In genomic region chr22:38694049-38694448, GRCh38 we compare ENCODE assay signal across 21 cellular contexts. TPM values are rescaled to one million over a fixed set of nuclear protein-coding genes. Genes with fewer than 3 reads are reported as not detected.
A peak's percentile ranks its signal among the peaks of the same experiment; 100 is the strongest.
DNase-seq lines count a peak whose midpoint lies in the region; ATAC-seq and TF ChIP-seq lines count a peak whose summit lies in the region.
"Had no signal": no experiment of that assay in that cellular context is flagged by ENCODE, and none has a peak within 500 bp of the region (broad histone marks: within the 10 kb centered on the region; RNA-seq: fewer than 3 reads in every experiment).

No MANE protein-coding gene starts in this region.

- H3K27me3 ChIP-seq in GM23248 (replicated peaks; ENCODE audit: insufficient read depth) = no peaks in the 10 kb centered on the region
- no peaks in the 10 kb centered on the region for H3K27me3 ChIP-seq in stomach
- H3K27me3 ChIP-seq: spleen had no signal

- DNase-seq in GM23248 = peak; percentile 4
- DNase-seq in T-helper 17 cell = no peak
- no peak for DNase-seq in epithelial cell of prostate (ENCODE audit: low read depth, low spot score)
- no peak for DNase-seq in stomach
- no peak for DNase-seq in iPS-NIHi7 (ENCODE audit: extremely low spot score)
- no peak for DNase-seq in KG1 (lab: John Stamatoyannopoulos, UW)
- no peak for DNase-seq in NCI-H2227 (lab: John Stamatoyannopoulos, UW; ENCODE audit: unreplicated experiment)
- DNase-seq: activated CD8-positive, alpha-beta T cell treated with anti-CD3 and anti-CD28 coated beads for 36 hours; activated T-cell treated with anti-CD3 and anti-CD28 coated beads, Interleukin-2, amount 50 U/mL, for 48 hours; CD4-positive, alpha-beta T cell; endodermal cell; GOT3; Karpas-422; left ventricle myocardium inferior; NCI-H1092; NCI-H2029; NCI-H510A treated with DMSO at 0.1 percent for 48 hours; SK-N-SH; spleen had no signal

- no peaks in the 10 kb centered on the region for H3K27me3 Mint-ChIP-seq in T-helper 17 cell
- H3K27me3 Mint-ChIP-seq: activated CD8-positive, alpha-beta T cell treated with anti-CD3 and anti-CD28 coated beads for 36 hours; CD4-positive, alpha-beta T cell had no signal

- in situ Hi-C loops in GM23248 (cut with MboI) = no loop called here

- 82 to 85% methylated on average over 2 of the region's 2 CpGs for WGBS in GM23248 (ENCODE audit: low coverage in 1 of 2, low lambda C conversion rate in 2 of 2, missing lambda C conversion rate in 2 of 2), 2 experiments
- WGBS in stomach, 5 donors = 72 to 87% (median 82%) methylated on average over 2 of the region's 2 CpGs

- TF ChIP-seq EP300 in stomach (IDR thresholded peaks at IDR 0.05) = no peak

- peaks cover 36% of the 10 kb centered on the region for H3K4me1 ChIP-seq in GM23248 (ENCODE audit: insufficient read depth)
- H3K4me1 ChIP-seq in stomach = peaks cover 37 to 64% (median 55%) of the 10 kb centered on the region in 4 donors

- H3F3A ChIP-seq in GM23248 (ENCODE audit: insufficient read depth) = peaks cover 36% of the 10 kb centered on the region

- H2AFZ ChIP-seq in GM23248 = no peak overlapping the region

- H3K4me3 ChIP-seq in GM23248 = no peak overlapping the region
- no peak overlapping the region for H3K4me3 ChIP-seq in stomach
- H3K4me3 ChIP-seq: left ventricle myocardium inferior, spleen had no signal

- peaks cover 39% of the 10 kb centered on the region for H3K4me1 Mint-ChIP-seq in T-helper 17 cell

- no peaks in the 10 kb centered on the region for H3K9me2 ChIP-seq in GM23248 (ENCODE audit: insufficient read depth)
- H3K9me2 ChIP-seq: SK-N-SH had no signal

- intact Hi-C loops in stomach (cut with DNase I; ENCODE audit: low total_unique reads) = no loop called here

- H3K27ac ChIP-seq in GM23248 (no peak overlapping the region), epithelial cell of prostate (peak overlapping the region; percentile 91), stomach (peak overlapping the region in 3 of 5 donors; percentile 46 to 99 (median 96))
- H3K27ac ChIP-seq: left ventricle myocardium inferior, RWPE1 had no signal

- H3K27ac Mint-ChIP-seq in T-helper 17 cell = peak overlapping the region; percentile 80
- H3K27ac Mint-ChIP-seq: endodermal cell had no signal

- H3K9ac ChIP-seq in GM23248 = no peak overlapping the region
- H3K9ac ChIP-seq: SK-N-SH had no signal

- H3K4me3 Mint-ChIP-seq in T-helper 17 cell = no peak overlapping the region
- H3K4me3 Mint-ChIP-seq: activated CD8-positive, alpha-beta T cell treated with anti-CD3 and anti-CD28 coated beads for 36 hours; CD4-positive, alpha-beta T cell; endodermal cell had no signal

- no peak for TF ChIP-seq CTCF in stomach (IDR thresholded peaks at IDR 0.05)

- H3K4me2 ChIP-seq in GM23248 (ENCODE audit: unreplicated experiment) = no peak overlapping the region
- H3K4me2 ChIP-seq: SK-N-SH had no signal

- H3K9me3 ChIP-seq in GM23248 (ENCODE audit: low read depth) (no peaks in the 10 kb centered on the region), T-helper 17 cell (ENCODE audit: control insufficient read depth, low read length, poor library complexity, severe bottlenecking) (no peaks in the 10 kb centered on the region), stomach (no peaks in the 10 kb centered on the region)
- H3K9me3 ChIP-seq: left ventricle myocardium inferior, SK-N-SH, spleen had no signal

- peaks cover 96% of the 10 kb centered on the region for H3K79me2 ChIP-seq in GM23248 (ENCODE audit: insufficient read depth)

- no peak for TF ChIP-seq POLR2A in stomach (IDR thresholded peaks at IDR 0.05)

- ATAC-seq in T-helper 17 cell = no peak
- ATAC-seq: activated CD8-positive, alpha-beta T cell treated with anti-CD3 and anti-CD28 coated beads for 36 hours; activated naive CD4-positive, alpha-beta T cell treated with anti-CD3 and anti-CD28 coated beads, Interleukin-2, amount 50 U/mL, for 72 hours had no signal

- peaks cover 5% of the 10 kb centered on the region for H3K36me3 Mint-ChIP-seq in T-helper 17 cell (ENCODE audit: low read depth)

- peaks cover 20% of the 10 kb centered on the region; the same call in 1 of the 2 replicates for H3K36me3 ChIP-seq in GM23248 (ENCODE audit: low read depth)
- peaks cover under 1 to 51% (median 46%) of the 10 kb centered on the region in 4 donors for H3K36me3 ChIP-seq in stomach

- H4K20me1 ChIP-seq in GM23248 (ENCODE audit: insufficient read depth) = no peaks in the 10 kb centered on the region

RNA-seq across cellular contexts. Expression of gene JOSD1, which starts 6.7 kb away (rescaled TPM):
- total RNA-seq in GM23248 (2014; rRNA removed; shearing (Covaris generic)) = 47.0 and 51.2 TPM in 2 replicates
- 5.5 and 6.6 TPM in 2 replicates for polyA plus RNA-seq in GM23248 (2016; fragmentation: Nextera tagmentation; extraction: Ambion mirVana)
- 100 to 1,000 TPM; 132 to 157 TPM for total RNA-seq in T-helper 17 cell
- 10 to 100 TPM; 21.0 to 66.1 (median 35.7) TPM for total RNA-seq in stomach
- polyA plus RNA-seq in stomach = 10 to 100 TPM; 17.9 to 45.1 (median 20.8) TPM

RNA-seq across cellular contexts. Expression of gene GTPBP1, which starts 11.7 kb away (rescaled TPM):
- total RNA-seq in GM23248 (2014; rRNA removed; shearing (Covaris generic)) = 20.1 and 26.9 TPM in 2 replicates
- polyA plus RNA-seq in GM23248 (2016; fragmentation: Nextera tagmentation; extraction: Ambion mirVana) = 9.7 and 10.0 TPM in 2 replicates
- 100 to 1,000 TPM; 220 to 235 TPM for total RNA-seq in T-helper 17 cell
- 100 to 1,000 TPM in 1 of 5 donors, 10 to 100 TPM in 4; 23.8 to 199 (median 41.6) TPM for total RNA-seq in stomach
- 10 to 100 TPM in 2 of 3 donors, 1 to 10 TPM in 1; 9.2 to 18.6 (median 11.0) TPM for polyA plus RNA-seq in stomach

RNA-seq across cellular contexts. Expression of gene TOMM22, which starts 12.3 kb away (rescaled TPM):
- 48.9 and 53.9 TPM in 2 replicates for total RNA-seq in GM23248 (2014; rRNA removed; shearing (Covaris generic))
- polyA plus RNA-seq in GM23248 (2016; fragmentation: Nextera tagmentation; extraction: Ambion mirVana) (92.0 and 97.8 TPM in 2 replicates), stomach (10 to 100 TPM; 31.5 to 58.2 (median 43.3) TPM)
- total RNA-seq in T-helper 17 cell (10 to 100 TPM; 56.3 to 63.5 TPM), stomach (10 to 100 TPM; 22.6 to 66.5 (median 26.1) TPM)

RNA-seq across cellular contexts. Expression of gene CBY1, which starts 37.6 kb away (rescaled TPM):
- 16.2 and 24.5 TPM in 2 replicates for total RNA-seq in GM23248 (2014; rRNA removed; shearing (Covaris generic))
- polyA plus RNA-seq in GM23248 (2016; fragmentation: Nextera tagmentation; extraction: Ambion mirVana) (57.5 and 59.4 TPM in 2 replicates), stomach (10 to 100 TPM; 40.9 to 43.6 (median 41.3) TPM)
- total RNA-seq in T-helper 17 cell (10 to 100 TPM; 11.9 to 12.3 TPM), stomach (10 to 100 TPM in 2 of 5 donors, 1 to 10 TPM in 3; 1.8 to 38.4 (median 9.9) TPM)

RNA-seq across cellular contexts. Expression of gene FAM227A, which starts 37.9 kb away (rescaled TPM):
- total RNA-seq in GM23248 (2014; rRNA removed; shearing (Covaris generic)) = 0.13 and 2.1 TPM in 2 replicates
- polyA plus RNA-seq in GM23248 (2016; fragmentation: Nextera tagmentation; extraction: Ambion mirVana) (0.65 and 0.93 TPM in 2 replicates), stomach (1 to 10 TPM in 1 of 3 donors, under 1 TPM in 2; 0.23 to 2.0 (median 0.44) TPM)
- total RNA-seq in T-helper 17 cell (under 1 TPM; 0.77 to 0.91 TPM), stomach (10 to 100 TPM in 1 of 5 donors, 1 to 10 TPM in 2, under 1 TPM in 2; under 0.01 to 39.1 (median 1.2) TPM)
